Comparison of ENCODE assay signal across 8 cellular contexts in the genomic region with DNA sequence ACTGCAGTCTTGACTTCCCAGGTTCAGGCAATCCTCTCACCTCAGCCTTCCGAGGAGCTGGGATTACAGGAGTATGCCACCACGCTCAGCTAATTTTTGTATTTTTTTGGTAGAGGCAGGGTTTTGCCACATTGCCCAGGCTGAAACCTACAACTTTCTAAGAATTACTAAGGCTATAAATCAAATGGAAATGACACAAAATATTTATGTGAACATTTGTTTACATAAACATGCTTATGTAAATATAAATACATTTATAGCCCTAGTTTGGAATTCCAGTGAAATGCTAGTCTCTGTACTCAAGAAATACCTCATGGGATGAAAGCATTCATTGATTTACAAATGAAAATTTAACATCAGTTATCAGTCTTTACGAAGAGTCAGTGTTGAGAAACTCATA.
"Had no signal": no experiment of that assay in that cellular context is flagged by ENCODE, and none has a peak within 500 bp of the region (broad histone marks: within the 10 kb centered on the region; RNA-seq: fewer than 3 reads in every experiment).

No MANE protein-coding gene starts in this region.

- DNase-seq: H9, HCEC 1CT, Karpas-422 had no signal

- H3K4me2 ChIP-seq: GM23338, KMS-11 had no signal

- ATAC-seq: GM23338 had no signal

- H2AFZ ChIP-seq: GM23338 had no signal

- H3K4me3 ChIP-seq: GM23338 had no signal

- FAIRE-seq: H1, H54, HTR-8/SVneo had no signal

- H3K9ac ChIP-seq: KMS-11 had no signal

- H3K27ac ChIP-seq: KMS-11 had no signal
